ENCODE assay signal across 8 cellular contexts in genomic region chr1:32500387-32501209, GRCh38. TPM values are rescaled to one million over a fixed set of nuclear protein-coding genes. Genes with fewer than 3 reads are reported as not detected.
DNase-seq lines count a peak whose midpoint lies in the region; ATAC-seq and TF ChIP-seq lines count a peak whose summit lies in the region.

No MANE protein-coding gene starts in this region.

- BruUV-seq in HCT116 (replicated peaks; lab: Mats Ljungman, UMichigan) = no TSS peak

- TF ChIP-seq POLR2A in HCT116 (IDR thresholded peaks at IDR 0.05; ENCODE audit: borderline replicate concordance, extremely low read depth, insufficient read depth, insufficient read length) = peak; percentile 17

- H3K36me3 ChIP-seq in HCT116 (ENCODE audit: control insufficient read depth in 1 of 2, insufficient read depth in 2 of 2, low read length in 2 of 2) = no peaks in the 10 kb centered on the region

- no peaks in the 10 kb centered on the region for H3K9me3 Mint-ChIP-seq in activated CD8-positive, alpha-beta T cell treated with anti-CD3 and anti-CD28 coated beads for 36 hours

- ATAC-seq in HCT116 (peak; percentile 89), esophagus mucosa (peak; percentile 69), GM21619 (IDR thresholded peaks at IDR 0.05; ENCODE audit: unreplicated experiment) (no peak)
- ATAC-seq in activated CD8-positive, alpha-beta T cell treated with anti-CD3 and anti-CD28 coated beads for 36 hours = peak; percentile 73

- H4K20me1 ChIP-seq in HCT116 (ENCODE audit: insufficient read depth) = no peaks in the 10 kb centered on the region

- no peaks in the 10 kb centered on the region for H3K36me3 Mint-ChIP-seq in activated CD8-positive, alpha-beta T cell treated with anti-CD3 and anti-CD28 coated beads for 36 hours (ENCODE audit: low read depth)

- POLR2A ChIA-PET in HCT116 (lab: Charles Lee) = no interaction called here
- POLR2A ChIA-PET in activated CD8-positive, alpha-beta T cell treated with anti-CD3 and anti-CD28 coated beads for 36 hours (lab: Charles Lee) = no interaction called here

- peaks cover 3% of the 10 kb centered on the region for H3K4me1 Mint-ChIP-seq in activated CD8-positive, alpha-beta T cell treated with anti-CD3 and anti-CD28 coated beads for 36 hours (ENCODE audit: low read depth)

- peak overlapping the region; percentile 87 for H2AFZ ChIP-seq in HCT116 (ENCODE audit: low read depth, low read length, poor library complexity, severe bottlenecking)

- H3K27me3 ChIP-seq in HCT116 (ENCODE audit: insufficient read depth, low read length) (no peaks in the 10 kb centered on the region), mononuclear cell (ENCODE audit: insufficient read depth, low read length) (peaks cover 21% of the 10 kb centered on the region)

- peaks cover 40% of the 10 kb centered on the region for H3K27me3 Mint-ChIP-seq in activated CD8-positive, alpha-beta T cell treated with anti-CD3 and anti-CD28 coated beads for 36 hours

- DNase-seq in DMS 273 treated with DMSO at 0.1 percent for 48 hours (lab: John Stamatoyannopoulos, UW) = peak; percentile 22
- no peak for DNase-seq in HCT116 (ENCODE audit: low read depth, low spot score)
- DNase-seq in NCI-H2196 (lab: John Stamatoyannopoulos, UW; ENCODE audit: unreplicated experiment) = peak; percentile 70
- peak; percentile 26 for DNase-seq in activated CD8-positive, alpha-beta T cell treated with anti-CD3 and anti-CD28 coated beads for 36 hours
- DNase-seq in stromal cell of bone marrow (ENCODE audit: low read depth) = peak; percentile 47

- RAD21 ChIA-PET in HCT116 (lab: Charles Lee; ENCODE audit: low non-redundant PET in 1 of 2, low total read pairs in 2 of 2, uncharacterized antibody in 2 of 2, unreplicated experiment in 2 of 2) = no interaction called here

- intact Hi-C loops in HCT116 (cut with micrococcal nuclease) = loop anchor here (5.0 kb wide), 1 partner anchor 53 kb away; no protein-coding TSS in a partner anchor
- intact Hi-C loops in activated CD8-positive, alpha-beta T cell treated with anti-CD3 and anti-CD28 coated beads for 36 hours (cut with micrococcal nuclease) = no loop called here

- peak overlapping the region; percentile 94 for H3K27ac ChIP-seq in HCT116 (ENCODE audit: low read depth, low read length)

- H3K9me2 ChIP-seq in HCT116 (ENCODE audit: insufficient read depth) = no peaks in the 10 kb centered on the region

- H3K79me2 ChIP-seq in HCT116 (ENCODE audit: insufficient read depth, low read length) = no peaks in the 10 kb centered on the region

- H3K4me3 ChIP-seq in HCT116 (replicated peaks in 1 of 2; ENCODE audit: low read depth in 1 of 2, low read length in 2 of 2) (peak overlapping the region; percentile 59 to 66), mononuclear cell (ENCODE audit: low read length) (peak overlapping the region; percentile 36)

- peaks cover 9 to 17% of the 10 kb centered on the region in 2 experiments for H3K4me1 ChIP-seq in HCT116 (ENCODE audit: control insufficient read depth in 1 of 2, insufficient read depth in 2 of 2, low read length in 2 of 2)
- peaks cover 5% of the 10 kb centered on the region for H3K4me1 ChIP-seq in mononuclear cell (ENCODE audit: insufficient read depth, low read length)

- H3K27ac Mint-ChIP-seq in activated CD8-positive, alpha-beta T cell treated with anti-CD3 and anti-CD28 coated beads for 36 hours = no peak overlapping the region

- H3K9ac ChIP-seq in HCT116 (ENCODE audit: low read length) = peak overlapping the region; percentile 74

- H3K4me3 Mint-ChIP-seq in activated CD8-positive, alpha-beta T cell treated with anti-CD3 and anti-CD28 coated beads for 36 hours = peak overlapping the region; percentile 72

- H3K4me2 ChIP-seq in HCT116 (ENCODE audit: low read length) = peak overlapping the region; percentile 74

- no peak for TF ChIP-seq CTCF in HCT116 (IDR thresholded peaks at IDR 0.05 in 2 of 3, conservative IDR thresholded peaks at IDR 0.05 in 1 of 3; ENCODE audit: borderline replicate concordance in 1 of 3, insufficient read depth in 1 of 3, low read depth in 2 of 3, low read length in 2 of 3)
- no peak for TF ChIP-seq CTCF in activated CD8-positive, alpha-beta T cell treated with anti-CD3 and anti-CD28 coated beads for 36 hours (IDR thresholded peaks at IDR 0.05)

- no peaks in the 10 kb centered on the region for H3K9me3 ChIP-seq in HCT116 (ENCODE audit: control insufficient read depth in 1 of 2, insufficient read depth in 1 of 2, low read depth in 1 of 2, low read length in 2 of 2)
- H3K9me3 ChIP-seq in mononuclear cell (ENCODE audit: low read depth, low read length) = no peaks in the 10 kb centered on the region

- TF ChIP-seq RAD21 in HCT116 (IDR thresholded peaks at IDR 0.05; ENCODE audit: low read depth) = no peak

- CTCF ChIA-PET in HCT116 (lab: Charles Lee) = interaction anchor here (2.3 kb wide), 1 partner anchor 20 kb away, joined by 8 read pairs; no protein-coding TSS in a partner anchor
- CTCF ChIA-PET in activated CD8-positive, alpha-beta T cell treated with anti-CD3 and anti-CD28 coated beads for 36 hours (lab: Charles Lee) = interaction anchor here (1.5 kb wide), 1 partner anchor 19 kb away, joined by 4 read pairs; no protein-coding TSS in a partner anchor

TF ChIP-seq in HCT116, 20 proteins besides CTCF, POLR2A, EP300 and RAD21 (continues in another document):
- no peak for TF ChIP-seq TCF7L2 (IDR thresholded peaks at IDR 0.05; ENCODE audit: borderline replicate concordance, extremely low read depth, insufficient read depth, insufficient read length)
- TF ChIP-seq ZBTB33 (IDR thresholded peaks at IDR 0.05; ENCODE audit: extremely low read depth, insufficient replicate concordance, low read length) = no peak
- TF ChIP-seq SP1 (IDR thresholded peaks at IDR 0.05; ENCODE audit: low read depth) = no peak
- no peak for TF ChIP-seq CEBPB (IDR thresholded peaks at IDR 0.05; ENCODE audit: low read depth)
- TF ChIP-seq, protein P1, sequence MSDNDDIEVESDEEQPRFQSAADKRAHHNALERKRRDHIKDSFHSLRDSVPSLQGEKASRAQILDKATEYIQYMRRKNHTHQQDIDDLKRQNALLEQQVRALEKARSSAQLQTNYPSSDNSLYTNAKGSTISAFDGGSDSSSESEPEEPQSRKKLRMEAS (IDR thresholded peaks at IDR 0.05) = peak; percentile 28
- TF ChIP-seq ZFX (IDR thresholded peaks at IDR 0.05) = peak; percentile 73; the same call in 1 of the 2 replicates
- TF ChIP-seq FOSL1 (IDR thresholded peaks at IDR 0.05; ENCODE audit: low read depth) = no peak
- no peak for TF ChIP-seq SIN3A (IDR thresholded peaks at IDR 0.05; ENCODE audit: low read depth)
- no peak for TF ChIP-seq SRF (IDR thresholded peaks at IDR 0.05; ENCODE audit: low read depth)
- TF ChIP-seq ATF3 (IDR thresholded peaks at IDR 0.05) = no peak
- no peak for TF ChIP-seq JUND (IDR thresholded peaks at IDR 0.05)
- no peak for TF ChIP-seq YY1 (IDR thresholded peaks at IDR 0.05; ENCODE audit: extremely low read depth, insufficient replicate concordance, low read depth, low read length)
- no peak for TF ChIP-seq ZNF274 (IDR thresholded peaks at IDR 0.05; ENCODE audit: low read depth, low read length)
- TF ChIP-seq CBX3 (IDR thresholded peaks at IDR 0.05; ENCODE audit: low read depth) = no peak
- TF ChIP-seq EGR1 (IDR thresholded peaks at IDR 0.05; ENCODE audit: low read depth) = no peak

RNA-seq across cellular contexts. Expression of gene ZBTB8B, which starts 35.7 kb away (rescaled TPM):
- total RNA-seq in HCT116 (2021; ENCODE audit: unreplicated experiment) (0.25 TPM), esophagus mucosa (not detected), mononuclear cell (not detected)
- polyA plus RNA-seq in HCT116 (2012) = 0.07 and 0.16 TPM in 2 replicates
- total RNA-seq in activated CD8-positive, alpha-beta T cell treated with anti-CD3 and anti-CD28 coated beads for 36 hours = not detected

RNA-seq across cellular contexts. Expression of gene ZBTB8A, which starts 38.6 kb away (rescaled TPM):
- total RNA-seq in HCT116 (2021; ENCODE audit: unreplicated experiment) (9.7 TPM), esophagus mucosa (3.1 TPM), mononuclear cell (0.21 TPM)
- polyA plus RNA-seq in HCT116 (2012) = 3.0 and 3.8 TPM in 2 replicates
- under 1 TPM in 1 of 2 experiments, not detected in 1; 0.16 TPM for total RNA-seq in activated CD8-positive, alpha-beta T cell treated with anti-CD3 and anti-CD28 coated beads for 36 hours
